Comparison of ENCODE assay signal across 2 cellular contexts in the genomic region with DNA sequence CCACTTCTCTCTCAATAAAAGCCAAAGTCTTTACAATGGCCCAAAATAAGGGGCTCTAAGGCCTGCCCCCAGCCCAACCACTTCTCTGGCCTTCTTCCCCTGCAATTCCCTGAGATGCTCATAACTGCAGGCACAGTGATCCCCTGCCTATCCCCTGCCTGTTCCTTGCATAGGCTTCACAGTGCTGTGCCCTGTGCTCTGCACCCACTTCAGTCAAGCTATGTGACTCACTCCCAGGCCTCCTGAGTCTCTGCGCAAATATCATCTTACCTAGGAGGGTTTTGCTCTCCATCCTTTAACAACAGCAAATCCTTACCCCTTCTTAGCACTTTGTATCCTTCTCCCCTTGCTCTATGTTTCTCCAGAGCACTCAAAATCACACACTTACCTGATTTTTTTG.
TF ChIP-seq lines count a peak whose summit lies in the region.

No MANE protein-coding gene starts in this region.

TF ChIP-seq in HCT116, 20 proteins besides CTCF, POLR2A, EP300 and RAD21 (continued from another document):
- TF ChIP-seq, protein P1, sequence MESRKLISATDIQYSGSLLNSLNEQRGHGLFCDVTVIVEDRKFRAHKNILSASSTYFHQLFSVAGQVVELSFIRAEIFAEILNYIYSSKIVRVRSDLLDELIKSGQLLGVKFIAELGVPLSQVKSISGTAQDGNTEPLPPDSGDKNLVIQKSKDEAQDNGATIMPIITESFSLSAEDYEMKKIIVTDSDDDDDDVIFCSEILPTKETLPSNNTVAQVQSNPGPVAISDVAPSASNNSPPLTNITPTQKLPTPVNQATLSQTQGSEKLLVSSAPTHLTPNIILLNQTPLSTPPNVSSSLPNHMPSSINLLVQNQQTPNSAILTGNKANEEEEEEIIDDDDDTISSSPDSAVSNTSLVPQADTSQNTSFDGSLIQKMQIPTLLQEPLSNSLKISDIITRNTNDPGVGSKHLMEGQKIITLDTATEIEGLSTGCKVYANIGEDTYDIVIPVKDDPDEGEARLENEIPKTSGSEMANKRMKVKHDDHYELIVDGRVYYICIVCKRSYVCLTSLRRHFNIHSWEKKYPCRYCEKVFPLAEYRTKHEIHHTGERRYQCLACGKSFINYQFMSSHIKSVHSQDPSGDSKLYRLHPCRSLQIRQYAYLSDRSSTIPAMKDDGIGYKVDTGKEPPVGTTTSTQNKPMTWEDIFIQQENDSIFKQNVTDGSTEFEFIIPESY (IDR thresholded peaks at IDR 0.05; ENCODE audit: extremely low read depth, insufficient replicate concordance, low read length), result no peak

TF ChIP-seq in H1, 55 proteins besides CTCF, POLR2A, EP300 and RAD21 (continued from another document):
- TF ChIP-seq JUN (IDR thresholded peaks at IDR 0.05; ENCODE audit: low read depth, low read length) (no peak), EZH2 (IDR thresholded peaks at IDR 0.05; ENCODE audit: low read depth, low read length, severe bottlenecking) (no peak), ASH2L (IDR thresholded peaks at IDR 0.05; ENCODE audit: low read length) (no peak), POLR2AphosphoS5 (IDR thresholded peaks at IDR 0.05; ENCODE audit: low read depth, low read length) (no peak), CREB1 (IDR thresholded peaks at IDR 0.05) (no peak), HDAC2 (IDR thresholded peaks at IDR 0.05; ENCODE audit: borderline replicate concordance in 1 of 2, low read depth in 2 of 2, low read length in 2 of 2) (no peak), KDM1A (IDR thresholded peaks at IDR 0.05; ENCODE audit: borderline replicate concordance, low read length) (no peak), POU5F1 (IDR thresholded peaks at IDR 0.05; ENCODE audit: low read depth, low read length) (no peak), BACH1 (IDR thresholded peaks at IDR 0.05; ENCODE audit: low read length) (no peak), SP2 (IDR thresholded peaks at IDR 0.05; ENCODE audit: low read length) (no peak), CBX5 (IDR thresholded peaks at IDR 0.05; ENCODE audit: low read depth, low read length) (no peak), SAP30 (IDR thresholded peaks at IDR 0.05; ENCODE audit: insufficient read depth, insufficient replicate concordance, low read length) (no peak), SP4 (IDR thresholded peaks at IDR 0.05; ENCODE audit: low read length) (no peak)
